Comparison of ENCODE assay signal across 8 cellular contexts in the genomic region with DNA sequence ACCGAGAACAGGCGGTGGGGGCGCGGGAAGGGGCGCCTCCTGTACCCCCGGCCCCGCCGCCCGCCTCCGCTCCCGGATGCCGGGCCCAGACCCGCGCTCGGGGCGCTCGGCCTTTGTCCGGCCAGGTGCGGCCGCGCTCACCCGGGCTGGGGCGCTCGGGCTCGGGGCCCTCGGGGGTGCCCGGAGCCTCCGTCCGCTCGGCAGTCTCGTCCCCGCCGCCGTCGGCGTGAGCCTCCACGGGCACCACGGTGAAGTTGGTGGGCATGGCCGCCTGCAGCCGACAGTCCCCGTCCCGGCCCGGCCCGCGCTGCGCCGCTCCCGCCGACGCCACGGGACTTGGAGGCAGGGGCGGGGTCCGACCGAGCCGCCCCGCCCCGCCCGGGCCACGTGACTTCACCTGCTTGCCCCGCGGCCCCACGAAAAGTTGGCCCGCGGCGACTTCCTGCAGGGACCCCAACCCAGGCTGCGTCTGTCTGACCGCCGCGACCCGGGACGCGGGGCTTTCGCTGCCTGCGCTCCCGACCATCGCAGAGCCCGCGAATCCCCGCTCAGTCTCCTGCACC. TPM values are rescaled to one million over a fixed set of nuclear protein-coding genes. Genes with fewer than 3 reads are reported as not detected.
A peak's percentile ranks its signal among the peaks of the same experiment; 100 is the strongest.
DNase-seq lines count a peak whose midpoint lies in the region; ATAC-seq and TF ChIP-seq lines count a peak whose summit lies in the region.

A gene (minus strand): TSS at position 337 of the 563 bp plus-strand sequence. CDS start 72 bp downstream, at position 265.

- TF ChIP-seq CTCF in 22Rv1 (IDR thresholded peaks at IDR 0.05) = no peak

- H3K4me3 ChIP-seq in iPS-15b (ENCODE audit: low read depth, low read length) = peak within 1 kb of the TSS; percentile 49
- peak within 1 kb of the TSS; percentile 66 for H3K4me3 ChIP-seq in skeletal muscle satellite cell (ENCODE audit: low read length)

- H3K27me3 ChIP-seq in iPS-15b (ENCODE audit: control insufficient read depth, insufficient read depth, low read length) (no peaks in the 10 kb centered on the region), skeletal muscle satellite cell (ENCODE audit: control insufficient read depth, insufficient read depth, low read length) (peaks cover 56% of the 10 kb centered on the region)

- peak within 1 kb of the TSS; percentile 72 for H3K27ac ChIP-seq in 22Rv1

- DNase-seq in HK-2 (ENCODE audit: unreplicated experiment) (peak; percentile 54), SW480 (ENCODE audit: low spot score) (peak; percentile 77), astrocyte of the hippocampus (ENCODE audit: low read depth, low spot score) (peak; percentile 76), inferior parietal cortex (ENCODE audit: extremely low spot score) (no peak)

- H3K9ac ChIP-seq in iPS-15b (ENCODE audit: low read depth, low read length) (peak within 1 kb of the TSS; percentile 73), skeletal muscle satellite cell (ENCODE audit: low read depth, low read length) (peak within 1 kb of the TSS; percentile 48)

- ATAC-seq in GM18907 (IDR thresholded peaks at IDR 0.05; ENCODE audit: unreplicated experiment) = peak; percentile 70

- H3K36me3 ChIP-seq in iPS-15b (ENCODE audit: control insufficient read depth, insufficient read depth, low read length) (peaks cover 4% of the 10 kb centered on the region), skeletal muscle satellite cell (ENCODE audit: insufficient read depth, low read length) (no peaks in the 10 kb centered on the region)

- peaks cover 11% of the 10 kb centered on the region for H3K4me1 ChIP-seq in iPS-15b (ENCODE audit: control insufficient read depth, insufficient read depth, low read length)
- H3K4me1 ChIP-seq in skeletal muscle satellite cell (ENCODE audit: control insufficient read depth, insufficient read depth, low read length) = peaks cover 4% of the 10 kb centered on the region

- peak within 1 kb of the TSS; percentile 82 for H3K4me2 ChIP-seq in skeletal muscle satellite cell (ENCODE audit: low read length)

- H3K9me3 ChIP-seq in iPS-15b (ENCODE audit: control insufficient read depth, insufficient read depth, low read length) (no peaks in the 10 kb centered on the region), skeletal muscle satellite cell (replicated peaks; ENCODE audit: low read length) (no peaks in the 10 kb centered on the region)

RNA-seq across cellular contexts. Expression of the gene that starts here (rescaled TPM):
- 9.8 and 14.4 TPM in 2 replicates for total RNA-seq in skeletal muscle satellite cell (2012; rRNA removed)
